Comparison of ENCODE assay signal across 8 cellular contexts in genomic region chr11:43644626-43645299, GRCh38. TPM values are rescaled to one million over a fixed set of nuclear protein-coding genes. Genes with fewer than 3 reads are reported as not detected.
DNase-seq lines count a peak whose midpoint lies in the region; ATAC-seq and TF ChIP-seq lines count a peak whose summit lies in the region.

No MANE protein-coding gene starts in this region.

- DNase-seq in SK-N-SH, result no peak
- DNase-seq in fibroblast of peridontal ligament (ENCODE audit: extremely low read depth), result peak; percentile 31
- DNase-seq in LoVo (ENCODE audit: low spot score), result no peak
- DNase-seq in NCI-H2171 treated with DMSO at 0.1 percent for 48 hours (lab: John Stamatoyannopoulos, UW), result no peak

- H3K27me3 ChIP-seq in SK-N-SH (ENCODE audit: insufficient read depth) (peaks cover 6% of the 10 kb centered on the region; the same call in 1 of the 2 replicates), parathyroid adenoma (ENCODE audit: control insufficient read depth, insufficient read depth, low read length) (no peaks in the 10 kb centered on the region)

- CTCF ChIA-PET in SK-N-SH (lab: Yijun Ruan, JAX), result no interaction called here

- peaks cover 1 to 4% of the 10 kb centered on the region in 2 experiments for H3K36me3 ChIP-seq in SK-N-SH (replicated peaks in 1 of 2; ENCODE audit: control insufficient read depth in 1 of 2, insufficient read depth in 2 of 2, low read length in 1 of 2)
- no peaks in the 10 kb centered on the region for H3K36me3 ChIP-seq in parathyroid adenoma (ENCODE audit: control insufficient read depth, insufficient read depth, low read length)

- H3K4me2 ChIP-seq in SK-N-SH (peak overlapping the region; percentile 87), parathyroid adenoma (ENCODE audit: low read length) (peak overlapping the region; percentile 85)

- no peak for TF ChIP-seq EP300 in SK-N-SH (IDR thresholded peaks at IDR 0.05; ENCODE audit: borderline replicate concordance in 1 of 2, low read depth in 1 of 2, low read length in 1 of 2)

- H3K9me3 ChIP-seq in SK-N-SH (no peaks in the 10 kb centered on the region), parathyroid adenoma (ENCODE audit: control insufficient read depth, low read length) (no peaks in the 10 kb centered on the region)

- H3K9me2 ChIP-seq in SK-N-SH, result no peaks in the 10 kb centered on the region

- ATAC-seq in GM21528 (IDR thresholded peaks at IDR 0.05; ENCODE audit: low FRiP score, unreplicated experiment), result peak; percentile 9
- ATAC-seq in HG02870 (IDR thresholded peaks at IDR 0.05; ENCODE audit: unreplicated experiment), result no peak
- no peak for ATAC-seq in GM19452 (IDR thresholded peaks at IDR 0.05; ENCODE audit: unreplicated experiment)

- 20% methylated on average over 7 of the region's 7 CpGs for WGBS in SK-N-SH (ENCODE audit: low lambda C conversion rate)

- H3K4me1 ChIP-seq in SK-N-SH (ENCODE audit: control insufficient read depth in 1 of 2, insufficient read depth in 2 of 2, low read depth in 1 of 2, low read length in 1 of 2) (peaks cover 6 to 9% of the 10 kb centered on the region in 2 experiments; a peak in 3 of 4 replicates), parathyroid adenoma (no peaks in the 10 kb centered on the region)

- H3K79me2 ChIP-seq in SK-N-SH (ENCODE audit: insufficient read depth) (peaks cover 17% of the 10 kb centered on the region), parathyroid adenoma (peaks cover 4% of the 10 kb centered on the region)

- H4K20me1 ChIP-seq in SK-N-SH (ENCODE audit: insufficient read depth), result no peaks in the 10 kb centered on the region

- H2AFZ ChIP-seq in SK-N-SH (ENCODE audit: low read depth) (peak overlapping the region; percentile 98), parathyroid adenoma (peak overlapping the region; percentile 93)

- H3F3A ChIP-seq in SK-N-SH (replicated peaks; ENCODE audit: insufficient read depth), result no peaks in the 10 kb centered on the region

- H3K27ac ChIP-seq in SK-N-SH (ENCODE audit: low read depth in 2 of 2, low read length in 1 of 2) (no peak overlapping the region), parathyroid adenoma (no peak overlapping the region)

- TF ChIP-seq CTCF in SK-N-SH (IDR thresholded peaks at IDR 0.05) (no peak), parathyroid adenoma (IDR thresholded peaks at IDR 0.05) (no peak)

- peak overlapping the region; percentile 77 for H3K9ac ChIP-seq in SK-N-SH
- no peak overlapping the region for H3K9ac ChIP-seq in parathyroid adenoma

- TF ChIP-seq RAD21 in SK-N-SH (IDR thresholded peaks at IDR 0.05; ENCODE audit: low read length), result no peak

- POLR2A ChIA-PET in SK-N-SH (lab: Yijun Ruan, JAX), result no interaction called here

- H3K4me3 ChIP-seq in SK-N-SH (ENCODE audit: low read depth in 2 of 2, low read length in 1 of 2), result peak overlapping the region; percentile 60 to 88
- peak overlapping the region; percentile 81 for H3K4me3 ChIP-seq in parathyroid adenoma (ENCODE audit: low read depth, low read length)

TF ChIP-seq in SK-N-SH, 30 proteins besides CTCF, POLR2A, EP300 and RAD21:
- TF ChIP-seq TAF1 (IDR thresholded peaks at IDR 0.05; ENCODE audit: borderline replicate concordance, low read depth, low read length), result no peak
- TF ChIP-seq USF2 (IDR thresholded peaks at IDR 0.05; ENCODE audit: borderline replicate concordance, low read depth, low read length), result no peak
- TF ChIP-seq TCF12 (IDR thresholded peaks at IDR 0.05), result no peak
- no peak for TF ChIP-seq IRF3 (IDR thresholded peaks at IDR 0.05; ENCODE audit: low read depth, low read length)
- TF ChIP-seq SMC3 (IDR thresholded peaks at IDR 0.05; ENCODE audit: low read depth, low read length), result no peak
- TF ChIP-seq YY1 (IDR thresholded peaks at IDR 0.05; ENCODE audit: low read depth), result no peak
- TF ChIP-seq EZH2phosphoT487 (IDR thresholded peaks at IDR 0.05; ENCODE audit: borderline replicate concordance, low read depth), result no peak
- no peak for TF ChIP-seq NFIC (IDR thresholded peaks at IDR 0.05; ENCODE audit: borderline replicate concordance)
- no peak for TF ChIP-seq RFX5 (IDR thresholded peaks at IDR 0.05; ENCODE audit: low read length)
- no peak for TF ChIP-seq SIN3A (IDR thresholded peaks at IDR 0.05; ENCODE audit: borderline replicate concordance, low read depth, low read length)
- TF ChIP-seq, protein P1, sequence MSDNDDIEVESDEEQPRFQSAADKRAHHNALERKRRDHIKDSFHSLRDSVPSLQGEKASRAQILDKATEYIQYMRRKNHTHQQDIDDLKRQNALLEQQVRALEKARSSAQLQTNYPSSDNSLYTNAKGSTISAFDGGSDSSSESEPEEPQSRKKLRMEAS (IDR thresholded peaks at IDR 0.05; ENCODE audit: low read depth), result no peak
- no peak for TF ChIP-seq RXRA (IDR thresholded peaks at IDR 0.05; ENCODE audit: borderline replicate concordance, low read depth)
- TF ChIP-seq MXI1 (IDR thresholded peaks at IDR 0.05; ENCODE audit: low read depth, low read length), result no peak
- TF ChIP-seq GABPA (IDR thresholded peaks at IDR 0.05; ENCODE audit: low read depth), result no peak
- no peak for TF ChIP-seq TEAD4 (IDR thresholded peaks at IDR 0.05; ENCODE audit: borderline replicate concordance, insufficient read depth)
- TF ChIP-seq FOXJ3 (CRISPR knock-in tag; IDR thresholded peaks at IDR 0.05), result no peak
- no peak for TF ChIP-seq RCOR1 (IDR thresholded peaks at IDR 0.05; ENCODE audit: low read length)
- no peak for TF ChIP-seq NRF1 (IDR thresholded peaks at IDR 0.05; ENCODE audit: low read depth, low read length)
- TF ChIP-seq FOXM1 (IDR thresholded peaks at IDR 0.05; ENCODE audit: low read depth), result no peak
- TF ChIP-seq GATA2 (CRISPR knock-in tag; IDR thresholded peaks at IDR 0.05), result no peak
TF ChIP-seq in SK-N-SH: peak in this region for 0.

RNA-seq across cellular contexts. Expression of gene HSD17B12, which starts 35.8 kb away (rescaled TPM):
- polyA plus RNA-seq in SK-N-SH (2012; rRNA removed), result 19.7 and 27.3 TPM in 2 replicates
- polyA plus RNA-seq in SK-N-SH (2012; cell fraction: cytosol; rRNA removed), result 25.7 and 30.5 TPM in 2 replicates
- 12.4 and 24.9 TPM in 2 replicates for polyA plus RNA-seq in SK-N-SH (2012; cell fraction: nucleus; rRNA removed)
